ENCODE assay signal across 8 cellular contexts in the genomic region with DNA sequence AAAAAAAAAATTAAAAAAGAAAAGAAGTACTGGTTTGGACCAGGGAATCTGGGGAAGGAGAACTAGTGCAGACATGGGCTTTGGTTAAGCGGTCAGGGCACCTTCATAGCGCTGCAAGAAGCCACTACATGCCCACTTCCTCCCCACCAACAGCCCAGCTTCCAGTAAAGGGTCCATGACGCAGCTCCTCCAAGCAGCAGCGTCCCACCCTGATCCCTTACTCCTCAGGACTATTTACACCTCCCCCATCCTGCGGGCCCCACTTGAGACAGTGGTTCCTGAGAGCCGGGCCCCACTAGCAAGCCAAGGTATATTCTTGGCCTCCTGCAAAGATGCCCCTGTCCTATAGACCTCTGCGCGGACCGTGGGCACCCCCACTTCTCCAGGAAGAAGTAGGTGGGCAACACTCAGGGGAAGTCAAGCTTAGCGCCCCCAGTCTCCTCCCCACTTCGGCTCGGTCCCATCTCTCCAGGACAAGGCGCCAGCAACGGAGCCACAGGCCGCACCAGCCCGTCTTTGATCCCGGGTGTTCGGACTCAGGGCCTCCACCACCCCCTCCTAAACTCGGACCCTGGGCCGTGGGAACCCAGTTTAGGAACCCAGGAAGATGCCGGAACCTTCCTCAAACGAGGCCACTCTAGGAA. TPM values are rescaled to one million over a fixed set of nuclear protein-coding genes. Genes with fewer than 3 reads are reported as not detected.
A peak's percentile ranks its signal among the peaks of the same experiment; 100 is the strongest.
DNase-seq lines count a peak whose midpoint lies in the region; ATAC-seq and TF ChIP-seq lines count a peak whose summit lies in the region.

No MANE protein-coding gene starts in this region.

- intact Hi-C loops in mammary epithelial cell (cut with micrococcal nuclease) = no loop called here
- intact Hi-C loops in mucosa of descending colon (cut with DNase I, micrococcal nuclease) = no loop called here
- intact Hi-C loops in vagina (cut with DNase I) = no loop called here

- H3K4me3 ChIP-seq in GM08714 (ENCODE audit: low read length) (peak overlapping the region; percentile 45; the same call in 1 of the 2 replicates), MM.1S (ENCODE audit: low read length) (peak overlapping the region; percentile 68), mammary epithelial cell (replicated peaks in 1 of 3; ENCODE audit: insufficient read depth in 1 of 3, low read depth in 2 of 3, low read length in 3 of 3) (peak overlapping the region; percentile 38 to 87 (median 77)), mucosa of descending colon (peak overlapping the region; percentile 82), vagina (peak overlapping the region; percentile 87 to 97)

- H3K36me3 ChIP-seq in MM.1S (replicated peaks; ENCODE audit: insufficient read depth, low read length) (no peaks in the 10 kb centered on the region), mammary epithelial cell (ENCODE audit: insufficient read depth, low read length) (no peaks in the 10 kb centered on the region), mucosa of descending colon (ENCODE audit: low read depth) (peaks cover under 1% of the 10 kb centered on the region), vagina (peaks cover 0 to 24% of the 10 kb centered on the region in 2 donors)

- H3F3A ChIP-seq in MM.1S (ENCODE audit: insufficient read depth, low read length) = 0 out of 2 replicates have a peak, but pooled peaks cover 9% of the 10 kb centered on the region

- H3K9me3 ChIP-seq in MM.1S (replicated peaks; ENCODE audit: insufficient read depth, low read length) (no peaks in the 10 kb centered on the region), mammary epithelial cell (replicated peaks; ENCODE audit: insufficient read depth, low read length) (no peaks in the 10 kb centered on the region), mucosa of descending colon (no peaks in the 10 kb centered on the region), vagina (no peaks in the 10 kb centered on the region)

- CTCF ChIA-PET in mammary epithelial cell (lab: Charles Lee; ENCODE audit: low non-redundant PET) = interaction anchor here (0.6 to 0.9 kb wide), 2 partner anchors 16 to 51 kb away, joined by 3 to 6 read pairs; no protein-coding TSS in a partner anchor

- no peak for TF ChIP-seq POLR2A in vagina (IDR thresholded peaks at IDR 0.05)

- H3K9me2 ChIP-seq in MM.1S (replicated peaks; ENCODE audit: insufficient read depth, low read length) = no peaks in the 10 kb centered on the region

- H2AFZ ChIP-seq in MM.1S (ENCODE audit: low read length) (peak overlapping the region; percentile 97), mammary epithelial cell (ENCODE audit: low read depth, low read length) (peak overlapping the region; percentile 100)

- ATAC-seq in mucosa of descending colon (no peak), GM18517 (IDR thresholded peaks at IDR 0.05; ENCODE audit: unreplicated experiment) (no peak), HG02885 (IDR thresholded peaks at IDR 0.05; ENCODE audit: poor library complexity, unreplicated experiment) (no peak)

- no peaks in the 10 kb centered on the region for H4K20me1 ChIP-seq in MM.1S (ENCODE audit: insufficient read depth, low read length)
- no peaks in the 10 kb centered on the region for H4K20me1 ChIP-seq in mammary epithelial cell (ENCODE audit: insufficient read depth, low read length)

- no peaks in the 10 kb centered on the region for H3K27me3 ChIP-seq in MM.1S (replicated peaks; ENCODE audit: insufficient read depth, low read length)
- no peaks in the 10 kb centered on the region for H3K27me3 ChIP-seq in mammary epithelial cell (ENCODE audit: insufficient read depth, low read length)
- no peaks in the 10 kb centered on the region for H3K27me3 ChIP-seq in vagina

- no peak overlapping the region for H3K9ac ChIP-seq in MM.1S (ENCODE audit: low read length)
- no peak overlapping the region for H3K9ac ChIP-seq in mammary epithelial cell (ENCODE audit: insufficient read depth, low read length)

- DNase-seq in MM.1S (no peak), mammary epithelial cell (no peak), mucosa of descending colon (peak in 1 of 3 donors; percentile 81), vagina (ENCODE audit: extremely low spot score in 2 of 2) (no peak), DMS79 treated with DMSO at 0.1 percent for 48 hours (lab: John Stamatoyannopoulos, UW) (no peak)

- H3K79me2 ChIP-seq in MM.1S (ENCODE audit: low read length) = peaks cover 20% of the 10 kb centered on the region
- H3K79me2 ChIP-seq in mammary epithelial cell (ENCODE audit: insufficient read depth, low read length) = peaks cover 20% of the 10 kb centered on the region

- TF ChIP-seq CTCF in MM.1S (IDR thresholded peaks at IDR 0.05; ENCODE audit: low read length) (no peak), mammary epithelial cell (conservative IDR thresholded peaks at IDR 0.05 in 1 of 2, IDR thresholded peaks at IDR 0.05 in 1 of 2; ENCODE audit: extremely low read depth in 1 of 2, insufficient read depth in 1 of 2, low read depth in 1 of 2, low read length in 2 of 2) (no peak), mucosa of descending colon (IDR thresholded peaks at IDR 0.05) (no peak), vagina (IDR thresholded peaks at IDR 0.05) (no peak)

- BruUV-seq in mammary epithelial cell (replicated peaks; lab: Mats Ljungman, UMichigan) = no TSS peak

- in situ Hi-C loops in mammary epithelial cell (cut with MboI; ENCODE audit: low sequenced_read_pairs in 2 of 2) = no loop called here

- dilution Hi-C loops in mammary epithelial cell (cut with HindIII; ENCODE audit: low sequenced_read_pairs) = no loop called here

- H3K27ac ChIP-seq in MM.1S (ENCODE audit: low read length) = peak overlapping the region; percentile 74; the same call in 1 of the 2 replicates
- H3K27ac ChIP-seq in mammary epithelial cell (ENCODE audit: insufficient read depth, low read depth, low read length) = peak overlapping the region; percentile 60
- H3K27ac ChIP-seq in vagina = peak overlapping the region; percentile 96

- H3K4me1 ChIP-seq in MM.1S (ENCODE audit: low read length) (peaks cover 7% of the 10 kb centered on the region; the same call in 1 of the 2 replicates), mammary epithelial cell (ENCODE audit: insufficient read depth, low read length) (peaks cover 7% of the 10 kb centered on the region), mucosa of descending colon (ENCODE audit: low read depth) (peaks cover 10% of the 10 kb centered on the region), vagina (peaks cover 25% of the 10 kb centered on the region)

- 44% methylated on average over 16 of the region's 22 CpGs for WGBS in mammary epithelial cell (ENCODE audit: low coverage, missing lambda C conversion rate)

- H3K4me2 ChIP-seq in MM.1S (ENCODE audit: low read depth, low read length) (peak overlapping the region; percentile 75), mammary epithelial cell (ENCODE audit: insufficient read depth, low read depth, low read length) (peak overlapping the region; percentile 61)

RNA-seq across cellular contexts. Expression of gene PRR14, which starts 0.9 kb away (rescaled TPM):
- total RNA-seq in mammary epithelial cell (10 to 100 TPM; 10.2 to 38.5 TPM), mucosa of descending colon (10 to 100 TPM; 42.1 to 65.6 (median 45.6) TPM), vagina (60.4 TPM)
- polyA plus RNA-seq in mammary epithelial cell = 4.8 TPM
- polyA minus RNA-seq in mammary epithelial cell = 22.0 TPM

RNA-seq across cellular contexts. Expression of gene FBRS, which starts 8.4 kb away (rescaled TPM):
- 10 to 100 TPM; 20.7 to 60.8 TPM for total RNA-seq in mammary epithelial cell
- 7.8 TPM for polyA plus RNA-seq in mammary epithelial cell
- polyA minus RNA-seq in mammary epithelial cell = 27.2 TPM
- 10 to 100 TPM; 82.6 to 97.1 (median 85.8) TPM for total RNA-seq in mucosa of descending colon
- total RNA-seq in vagina = 28.7 TPM

RNA-seq across cellular contexts. Expression of gene ZNF689, which starts 39.7 kb away (rescaled TPM):
- total RNA-seq in mammary epithelial cell (1 to 10 TPM; 6.7 to 7.0 TPM), mucosa of descending colon (10 to 100 TPM in 2 of 3 donors, 1 to 10 TPM in 1; 7.6 to 10.7 (median 10.5) TPM), vagina (7.6 TPM)
- polyA plus RNA-seq in mammary epithelial cell = 4.7 TPM
- 9.9 TPM for polyA minus RNA-seq in mammary epithelial cell

RNA-seq across cellular contexts. Expression of gene SRCAP, which starts 49.1 kb away (rescaled TPM):
- total RNA-seq in mammary epithelial cell (10 to 100 TPM; 20.2 to 46.2 TPM), mucosa of descending colon (10 to 100 TPM; 64.8 to 88.9 (median 65.4) TPM), vagina (28.5 TPM)
- 3.9 TPM for polyA plus RNA-seq in mammary epithelial cell
- polyA minus RNA-seq in mammary epithelial cell = 41.0 TPM
